Comparison of ENCODE assay signal across 1 cellular context in the genomic region with DNA sequence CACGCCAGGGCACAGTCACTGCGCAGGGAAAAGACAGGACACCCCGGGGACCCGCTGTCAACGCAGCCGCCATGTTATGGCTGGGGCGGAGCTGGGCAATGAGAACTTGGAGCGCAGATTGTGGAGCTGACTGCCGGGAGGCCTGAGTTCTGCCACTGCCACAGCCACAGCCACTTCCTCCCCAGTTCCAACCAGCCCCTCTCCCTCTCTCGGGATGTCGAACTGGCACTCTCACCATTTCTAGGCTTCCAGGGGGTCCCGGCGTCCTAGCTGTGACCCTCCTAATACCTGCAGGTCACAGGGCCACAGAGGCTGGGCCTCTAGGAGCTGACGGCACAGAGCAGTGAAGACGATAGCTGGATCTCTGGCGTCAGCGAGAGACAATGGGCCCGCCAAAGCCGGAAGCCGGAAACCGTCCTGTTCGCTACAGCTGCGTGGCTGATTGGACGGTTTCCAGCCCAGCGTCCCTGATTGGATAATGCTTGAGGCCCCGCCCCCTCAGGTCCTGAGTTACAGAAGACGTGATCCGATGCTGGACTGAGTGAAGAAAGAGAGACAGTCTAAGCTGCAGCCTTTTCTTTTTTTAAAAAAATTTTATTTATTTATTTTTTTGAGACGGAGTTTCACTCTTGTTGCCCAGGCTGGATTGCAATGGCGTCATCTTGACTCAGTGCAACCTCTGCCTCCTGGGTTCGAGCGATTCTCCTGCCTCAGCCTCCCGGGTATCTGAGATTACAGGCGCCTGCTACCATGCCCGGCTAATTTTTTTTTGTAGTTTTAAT.
TF ChIP-seq lines count a peak whose summit lies in the region.

ZNF506 (minus strand) TSS at position 385 of the 782 bp plus-strand sequence; CDS start at position 238, 147 bp downstream.

TF ChIP-seq in GM12878, 131 proteins besides CTCF, POLR2A, EP300 and RAD21 (continued from another document and continues in another):
- TF ChIP-seq ZNF687 (IDR thresholded peaks at IDR 0.05) (no peak), SMARCA5 (IDR thresholded peaks at IDR 0.05) (no peak), REST (IDR thresholded peaks at IDR 0.05; ENCODE audit: low read depth, low read length) (no peak), IKZF2 (IDR thresholded peaks at IDR 0.05) (no peak), ZBTB33 (IDR thresholded peaks at IDR 0.05) (no peak), ZNF622 (IDR thresholded peaks at IDR 0.05) (no peak), BRCA1 (IDR thresholded peaks at IDR 0.05; ENCODE audit: low read depth, low read length) (no peak), FOXM1 (IDR thresholded peaks at IDR 0.05; ENCODE audit: low read depth, low read length) (no peak; the same call in 1 of the 2 replicates), CEBPB (IDR thresholded peaks at IDR 0.05; ENCODE audit: borderline replicate concordance in 1 of 2, low read depth in 2 of 2, low read length in 2 of 2) (no peak), MLLT1 (IDR thresholded peaks at IDR 0.05) (peak; percentile 63), BCL3 (IDR thresholded peaks at IDR 0.05; ENCODE audit: borderline replicate concordance, insufficient read depth, low read depth, low read length, poor library complexity, severe bottlenecking) (no peak), MXI1 (IDR thresholded peaks at IDR 0.05; ENCODE audit: low read depth, low read length) (0 out of 2 replicates have a peak, but pooled peaks have one; percentile 19), RELA (IDR thresholded peaks at IDR 0.05; ENCODE audit: borderline replicate concordance, partially characterized antibody) (no peak), TARDBP (IDR thresholded peaks at IDR 0.05; ENCODE audit: borderline replicate concordance) (no peak), ZNF384 (IDR thresholded peaks at IDR 0.05; ENCODE audit: borderline replicate concordance, low read depth, low read length) (no peak), CHD4 (IDR thresholded peaks at IDR 0.05) (no peak), E2F8 (IDR thresholded peaks at IDR 0.05; ENCODE audit: low read depth, partially characterized antibody) (no peak), MTA2 (IDR thresholded peaks at IDR 0.05; ENCODE audit: low read depth) (0 out of 2 replicates have a peak, but pooled peaks have one; percentile 17)
- TF ChIP-seq, protein P1, sequence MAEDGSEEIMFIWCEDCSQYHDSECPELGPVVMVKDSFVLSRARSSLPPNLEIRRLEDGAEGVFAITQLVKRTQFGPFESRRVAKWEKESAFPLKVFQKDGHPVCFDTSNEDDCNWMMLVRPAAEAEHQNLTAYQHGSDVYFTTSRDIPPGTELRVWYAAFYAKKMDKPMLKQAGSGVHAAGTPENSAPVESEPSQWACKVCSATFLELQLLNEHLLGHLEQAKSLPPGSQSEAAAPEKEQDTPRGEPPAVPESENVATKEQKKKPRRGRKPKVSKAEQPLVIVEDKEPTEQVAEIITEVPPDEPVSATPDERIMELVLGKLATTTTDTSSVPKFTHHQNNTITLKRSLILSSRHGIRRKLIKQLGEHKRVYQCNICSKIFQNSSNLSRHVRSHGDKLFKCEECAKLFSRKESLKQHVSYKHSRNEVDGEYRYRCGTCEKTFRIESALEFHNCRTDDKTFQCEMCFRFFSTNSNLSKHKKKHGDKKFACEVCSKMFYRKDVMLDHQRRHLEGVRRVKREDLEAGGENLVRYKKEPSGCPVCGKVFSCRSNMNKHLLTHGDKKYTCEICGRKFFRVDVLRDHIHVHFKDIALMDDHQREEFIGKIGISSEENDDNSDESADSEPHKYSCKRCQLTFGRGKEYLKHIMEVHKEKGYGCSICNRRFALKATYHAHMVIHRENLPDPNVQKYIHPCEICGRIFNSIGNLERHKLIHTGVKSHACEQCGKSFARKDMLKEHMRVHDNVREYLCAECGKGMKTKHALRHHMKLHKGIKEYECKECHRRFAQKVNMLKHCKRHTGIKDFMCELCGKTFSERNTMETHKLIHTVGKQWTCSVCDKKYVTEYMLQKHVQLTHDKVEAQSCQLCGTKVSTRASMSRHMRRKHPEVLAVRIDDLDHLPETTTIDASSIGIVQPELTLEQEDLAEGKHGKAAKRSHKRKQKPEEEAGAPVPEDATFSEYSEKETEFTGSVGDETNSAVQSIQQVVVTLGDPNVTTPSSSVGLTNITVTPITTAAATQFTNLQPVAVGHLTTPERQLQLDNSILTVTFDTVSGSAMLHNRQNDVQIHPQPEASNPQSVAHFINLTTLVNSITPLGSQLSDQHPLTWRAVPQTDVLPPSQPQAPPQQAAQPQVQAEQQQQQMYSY (CRISPR knock-in tag; IDR thresholded peaks at IDR 0.05) = no peak
- TF ChIP-seq, protein P2, sequence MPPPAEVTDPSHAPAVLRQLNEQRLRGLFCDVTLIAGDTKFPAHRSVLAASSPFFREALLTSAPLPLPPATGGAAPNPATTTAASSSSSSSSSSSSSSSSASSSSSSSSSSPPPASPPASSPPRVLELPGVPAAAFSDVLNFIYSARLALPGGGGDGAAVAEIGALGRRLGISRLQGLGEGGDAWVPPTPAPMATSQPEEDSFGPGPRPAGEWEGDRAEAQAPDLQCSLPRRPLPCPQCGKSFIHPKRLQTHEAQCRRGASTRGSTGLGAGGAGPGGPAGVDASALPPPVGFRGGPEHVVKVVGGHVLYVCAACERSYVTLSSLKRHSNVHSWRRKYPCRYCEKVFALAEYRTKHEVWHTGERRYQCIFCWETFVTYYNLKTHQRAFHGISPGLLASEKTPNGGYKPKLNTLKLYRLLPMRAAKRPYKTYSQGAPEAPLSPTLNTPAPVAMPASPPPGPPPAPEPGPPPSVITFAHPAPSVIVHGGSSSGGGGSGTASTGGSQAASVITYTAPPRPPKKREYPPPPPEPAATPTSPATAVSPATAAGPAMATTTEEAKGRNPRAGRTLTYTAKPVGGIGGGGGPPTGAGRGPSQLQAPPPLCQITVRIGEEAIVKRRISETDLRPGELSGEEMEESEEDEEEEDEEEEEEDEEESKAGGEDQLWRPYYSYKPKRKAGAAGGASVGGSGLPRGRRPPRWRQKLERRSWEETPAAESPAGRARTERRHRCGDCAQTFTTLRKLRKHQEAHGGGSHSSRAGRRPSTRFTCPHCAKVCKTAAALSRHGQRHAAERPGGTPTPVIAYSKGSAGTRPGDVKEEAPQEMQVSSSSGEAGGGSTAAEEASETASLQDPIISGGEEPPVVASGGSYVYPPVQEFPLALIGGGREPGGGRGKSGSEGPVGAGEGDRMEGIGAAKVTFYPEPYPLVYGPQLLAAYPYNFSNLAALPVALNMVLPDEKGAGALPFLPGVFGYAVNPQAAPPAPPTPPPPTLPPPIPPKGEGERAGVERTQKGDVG (CRISPR knock-in tag; IDR thresholded peaks at IDR 0.05) = no peak
